1 cellular context compared by ENCODE assay signal in the genomic region with DNA sequence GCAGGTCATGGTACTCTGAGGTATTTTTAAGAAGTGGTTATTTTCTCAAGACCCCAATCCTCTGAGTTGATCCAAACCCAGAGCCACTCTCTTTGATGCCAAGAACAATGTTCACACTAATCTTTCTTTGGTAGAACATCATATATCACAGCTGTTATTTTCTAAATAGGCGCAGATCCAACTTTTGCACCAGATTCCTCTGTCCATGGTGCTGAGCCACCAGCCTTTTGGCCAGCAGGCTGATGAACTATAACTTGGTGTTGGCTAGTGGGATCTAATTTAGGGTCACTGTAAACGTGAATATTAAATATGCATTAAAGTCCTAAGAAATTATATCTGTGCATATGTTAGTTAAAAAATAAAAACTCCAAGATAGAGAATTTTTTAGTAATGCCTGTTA.
TF ChIP-seq lines count a peak whose summit lies in the region.

No MANE protein-coding gene starts in this region.

TF ChIP-seq in K562, 482 proteins besides CTCF, POLR2A, EP300 and RAD21:
- TF ChIP-seq RBM22 (IDR thresholded peaks at IDR 0.05; ENCODE audit: low read depth, low read length, poor library complexity, severe bottlenecking) (no peak), NR4A1 (CRISPR knock-in tag; IDR thresholded peaks at IDR 0.05) (no peak), NR4A1 (tag; IDR thresholded peaks at IDR 0.05) (no peak), REST (CRISPR knock-in tag; IDR thresholded peaks at IDR 0.05; ENCODE audit: low read depth) (peak; percentile 81), EHMT2 (IDR thresholded peaks at IDR 0.05) (peak; percentile 93), MIER1 (IDR thresholded peaks at IDR 0.05; ENCODE audit: low read depth) (peak; percentile 84), CBX2 (IDR thresholded peaks at IDR 0.05; ENCODE audit: insufficient read depth, low read length, poor library complexity, severe bottlenecking) (no peak), ZNF668 (CRISPR knock-in tag; IDR thresholded peaks at IDR 0.05) (no peak), SIN3A (IDR thresholded peaks at IDR 0.05; ENCODE audit: borderline replicate concordance in 2 of 2, control insufficient read depth in 1 of 2, low read depth in 2 of 2, low read length in 2 of 2) (0 out of 4 replicates have a peak, but pooled peaks of 1 of the 2 experiments have one; percentile 23), NFIC (IDR thresholded peaks at IDR 0.05) (peak; percentile 84), ZNF76 (CRISPR knock-in tag; IDR thresholded peaks at IDR 0.05; ENCODE audit: borderline replicate concordance) (no peak), MTA1 (IDR thresholded peaks at IDR 0.05; ENCODE audit: borderline replicate concordance) (no peak)
- TF ChIP-seq, protein P1, sequence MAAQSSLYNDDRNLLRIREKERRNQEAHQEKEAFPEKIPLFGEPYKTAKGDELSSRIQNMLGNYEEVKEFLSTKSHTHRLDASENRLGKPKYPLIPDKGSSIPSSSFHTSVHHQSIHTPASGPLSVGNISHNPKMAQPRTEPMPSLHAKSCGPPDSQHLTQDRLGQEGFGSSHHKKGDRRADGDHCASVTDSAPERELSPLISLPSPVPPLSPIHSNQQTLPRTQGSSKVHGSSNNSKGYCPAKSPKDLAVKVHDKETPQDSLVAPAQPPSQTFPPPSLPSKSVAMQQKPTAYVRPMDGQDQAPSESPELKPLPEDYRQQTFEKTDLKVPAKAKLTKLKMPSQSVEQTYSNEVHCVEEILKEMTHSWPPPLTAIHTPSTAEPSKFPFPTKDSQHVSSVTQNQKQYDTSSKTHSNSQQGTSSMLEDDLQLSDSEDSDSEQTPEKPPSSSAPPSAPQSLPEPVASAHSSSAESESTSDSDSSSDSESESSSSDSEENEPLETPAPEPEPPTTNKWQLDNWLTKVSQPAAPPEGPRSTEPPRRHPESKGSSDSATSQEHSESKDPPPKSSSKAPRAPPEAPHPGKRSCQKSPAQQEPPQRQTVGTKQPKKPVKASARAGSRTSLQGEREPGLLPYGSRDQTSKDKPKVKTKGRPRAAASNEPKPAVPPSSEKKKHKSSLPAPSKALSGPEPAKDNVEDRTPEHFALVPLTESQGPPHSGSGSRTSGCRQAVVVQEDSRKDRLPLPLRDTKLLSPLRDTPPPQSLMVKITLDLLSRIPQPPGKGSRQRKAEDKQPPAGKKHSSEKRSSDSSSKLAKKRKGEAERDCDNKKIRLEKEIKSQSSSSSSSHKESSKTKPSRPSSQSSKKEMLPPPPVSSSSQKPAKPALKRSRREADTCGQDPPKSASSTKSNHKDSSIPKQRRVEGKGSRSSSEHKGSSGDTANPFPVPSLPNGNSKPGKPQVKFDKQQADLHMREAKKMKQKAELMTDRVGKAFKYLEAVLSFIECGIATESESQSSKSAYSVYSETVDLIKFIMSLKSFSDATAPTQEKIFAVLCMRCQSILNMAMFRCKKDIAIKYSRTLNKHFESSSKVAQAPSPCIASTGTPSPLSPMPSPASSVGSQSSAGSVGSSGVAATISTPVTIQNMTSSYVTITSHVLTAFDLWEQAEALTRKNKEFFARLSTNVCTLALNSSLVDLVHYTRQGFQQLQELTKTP (IDR thresholded peaks at IDR 0.05; ENCODE audit: low read depth in 1 of 2, partially characterized antibody in 2 of 2): peak in 1 of 2 experiments; percentile 50
